In the genomic region with DNA sequence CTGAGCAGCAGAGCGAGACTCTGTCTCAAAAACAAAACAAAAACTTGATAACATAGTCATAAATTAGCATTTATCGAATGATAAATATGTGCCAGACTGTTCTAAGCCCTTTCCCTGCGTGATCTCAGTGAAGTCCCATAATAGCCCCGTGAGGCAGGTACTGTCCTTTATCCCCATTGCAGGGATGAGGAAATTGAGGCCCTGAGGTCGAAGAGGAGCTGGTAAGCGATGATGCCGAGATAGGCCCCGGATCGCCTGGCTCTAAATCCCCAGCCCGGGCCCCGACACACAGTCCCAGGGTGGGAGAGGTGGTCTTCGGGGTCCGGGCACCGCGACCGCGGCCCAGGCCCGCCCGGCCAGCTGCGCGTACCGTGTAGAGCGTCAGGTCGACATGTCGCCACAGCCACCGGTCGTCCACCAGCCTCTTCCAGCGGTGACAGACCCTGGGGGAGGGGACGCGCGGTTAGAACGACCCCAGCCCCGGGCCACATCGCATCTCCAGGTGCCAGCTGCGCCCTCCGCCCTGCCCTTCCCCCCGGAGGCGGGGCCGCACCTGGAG, we compare ENCODE assay signal across 1 cellular context.
A peak's percentile ranks its signal among the peaks of the same experiment; 100 is the strongest.
TF ChIP-seq lines count a peak whose summit lies in the region.

No MANE protein-coding gene starts in this region.

TF ChIP-seq in K562, 482 proteins besides CTCF, POLR2A, EP300 and RAD21:
- TF ChIP-seq KAT8 (IDR thresholded peaks at IDR 0.05; ENCODE audit: low read depth) (no peak), ESRRA (IDR thresholded peaks at IDR 0.05; ENCODE audit: borderline replicate concordance, low read depth) (peak; percentile 68), RBBP5 (IDR thresholded peaks at IDR 0.05; ENCODE audit: borderline replicate concordance, insufficient read depth, low read length, poor library complexity, severe bottlenecking) (peak; percentile 85), SAP30 (IDR thresholded peaks at IDR 0.05; ENCODE audit: borderline replicate concordance, insufficient read depth, low read depth, low read length, poor library complexity, severe bottlenecking) (peak; percentile 62), ZBTB17 (CRISPR knock-in tag; IDR thresholded peaks at IDR 0.05) (0 out of 2 replicates have a peak, but pooled peaks have one; percentile 38), TAF9B (IDR thresholded peaks at IDR 0.05; ENCODE audit: partially characterized antibody) (peak; percentile 89), RUNX1 (IDR thresholded peaks at IDR 0.05; ENCODE audit: low read depth) (no peak), ZNF311 (CRISPR knock-in tag; IDR thresholded peaks at IDR 0.05) (no peak), RBM22 (IDR thresholded peaks at IDR 0.05; ENCODE audit: low read depth, low read length, poor library complexity, severe bottlenecking) (peak; percentile 47), ZFX (CRISPR knock-in tag; IDR thresholded peaks at IDR 0.05) (peak; percentile 70), ZNF121 (CRISPR knock-in tag; conservative IDR thresholded peaks at IDR 0.05) (0 out of 2 replicates have a peak, but pooled peaks have one; percentile 4), KDM1A (IDR thresholded peaks at IDR 0.05) (0 out of 4 replicates have a peak, but pooled peaks of 1 of the 2 experiments have one; percentile 12), HDAC8 (tag; IDR thresholded peaks at IDR 0.05) (no peak), BCOR (IDR thresholded peaks at IDR 0.05) (peak; percentile 45; the same call in 1 of the 2 replicates), PTBP1 (IDR thresholded peaks at IDR 0.05; ENCODE audit: low read depth, low read length) (no peak)
- TF ChIP-seq, protein P1, sequence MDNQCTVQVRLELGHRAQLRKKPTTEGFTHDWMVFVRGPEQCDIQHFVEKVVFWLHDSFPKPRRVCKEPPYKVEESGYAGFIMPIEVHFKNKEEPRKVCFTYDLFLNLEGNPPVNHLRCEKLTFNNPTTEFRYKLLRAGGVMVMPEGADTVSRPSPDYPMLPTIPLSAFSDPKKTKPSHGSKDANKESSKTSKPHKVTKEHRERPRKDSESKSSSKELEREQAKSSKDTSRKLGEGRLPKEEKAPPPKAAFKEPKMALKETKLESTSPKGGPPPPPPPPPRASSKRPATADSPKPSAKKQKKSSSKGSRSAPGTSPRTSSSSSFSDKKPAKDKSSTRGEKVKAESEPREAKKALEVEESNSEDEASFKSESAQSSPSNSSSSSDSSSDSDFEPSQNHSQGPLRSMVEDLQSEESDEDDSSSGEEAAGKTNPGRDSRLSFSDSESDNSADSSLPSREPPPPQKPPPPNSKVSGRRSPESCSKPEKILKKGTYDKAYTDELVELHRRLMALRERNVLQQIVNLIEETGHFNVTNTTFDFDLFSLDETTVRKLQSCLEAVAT (IDR thresholded peaks at IDR 0.05) = 0 out of 4 replicates have a peak, but pooled peaks of 1 of the 2 experiments have one; percentile 23
- TF ChIP-seq, protein P2, sequence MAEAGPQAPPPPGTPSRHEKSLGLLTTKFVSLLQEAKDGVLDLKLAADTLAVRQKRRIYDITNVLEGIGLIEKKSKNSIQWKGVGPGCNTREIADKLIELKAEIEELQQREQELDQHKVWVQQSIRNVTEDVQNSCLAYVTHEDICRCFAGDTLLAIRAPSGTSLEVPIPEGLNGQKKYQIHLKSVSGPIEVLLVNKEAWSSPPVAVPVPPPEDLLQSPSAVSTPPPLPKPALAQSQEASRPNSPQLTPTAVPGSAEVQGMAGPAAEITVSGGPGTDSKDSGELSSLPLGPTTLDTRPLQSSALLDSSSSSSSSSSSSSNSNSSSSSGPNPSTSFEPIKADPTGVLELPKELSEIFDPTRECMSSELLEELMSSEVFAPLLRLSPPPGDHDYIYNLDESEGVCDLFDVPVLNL (CRISPR knock-in tag; IDR thresholded peaks at IDR 0.05; ENCODE audit: low read depth) = 0 out of 2 replicates have a peak, but pooled peaks have one; percentile 34
- TF ChIP-seq, protein P3, sequence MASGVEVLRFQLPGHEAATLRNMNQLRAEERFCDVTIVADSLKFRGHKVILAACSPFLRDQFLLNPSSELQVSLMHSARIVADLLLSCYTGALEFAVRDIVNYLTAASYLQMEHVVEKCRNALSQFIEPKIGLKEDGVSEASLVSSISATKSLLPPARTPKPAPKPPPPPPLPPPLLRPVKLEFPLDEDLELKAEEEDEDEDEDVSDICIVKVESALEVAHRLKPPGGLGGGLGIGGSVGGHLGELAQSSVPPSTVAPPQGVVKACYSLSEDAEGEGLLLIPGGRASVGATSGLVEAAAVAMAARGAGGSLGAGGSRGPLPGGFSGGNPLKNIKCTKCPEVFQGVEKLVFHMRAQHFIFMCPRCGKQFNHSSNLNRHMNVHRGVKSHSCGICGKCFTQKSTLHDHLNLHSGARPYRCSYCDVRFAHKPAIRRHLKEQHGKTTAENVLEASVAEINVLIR (CRISPR knock-in tag; IDR thresholded peaks at IDR 0.05) = 0 out of 2 replicates have a peak, but pooled peaks have one; percentile 6
- TF ChIP-seq, protein P4, sequence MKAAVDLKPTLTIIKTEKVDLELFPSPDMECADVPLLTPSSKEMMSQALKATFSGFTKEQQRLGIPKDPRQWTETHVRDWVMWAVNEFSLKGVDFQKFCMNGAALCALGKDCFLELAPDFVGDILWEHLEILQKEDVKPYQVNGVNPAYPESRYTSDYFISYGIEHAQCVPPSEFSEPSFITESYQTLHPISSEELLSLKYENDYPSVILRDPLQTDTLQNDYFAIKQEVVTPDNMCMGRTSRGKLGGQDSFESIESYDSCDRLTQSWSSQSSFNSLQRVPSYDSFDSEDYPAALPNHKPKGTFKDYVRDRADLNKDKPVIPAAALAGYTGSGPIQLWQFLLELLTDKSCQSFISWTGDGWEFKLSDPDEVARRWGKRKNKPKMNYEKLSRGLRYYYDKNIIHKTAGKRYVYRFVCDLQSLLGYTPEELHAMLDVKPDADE (conservative IDR thresholded peaks at IDR 0.05; ENCODE audit: control insufficient read depth, low read depth, low read length) = 0 out of 2 replicates have a peak, but pooled peaks have one; percentile 36
- TF ChIP-seq, protein P5, sequence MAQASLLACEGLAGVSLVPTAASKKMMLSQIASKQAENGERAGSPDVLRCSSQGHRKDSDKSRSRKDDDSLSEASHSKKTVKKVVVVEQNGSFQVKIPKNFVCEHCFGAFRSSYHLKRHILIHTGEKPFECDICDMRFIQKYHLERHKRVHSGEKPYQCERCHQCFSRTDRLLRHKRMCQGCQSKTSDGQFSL (CRISPR knock-in tag; IDR thresholded peaks at IDR 0.05) = 0 out of 2 replicates have a peak, but pooled peaks have one; percentile 28
- TF ChIP-seq, protein P5 (tag; IDR thresholded peaks at IDR 0.05) = no peak
- TF ChIP-seq, protein P6, sequence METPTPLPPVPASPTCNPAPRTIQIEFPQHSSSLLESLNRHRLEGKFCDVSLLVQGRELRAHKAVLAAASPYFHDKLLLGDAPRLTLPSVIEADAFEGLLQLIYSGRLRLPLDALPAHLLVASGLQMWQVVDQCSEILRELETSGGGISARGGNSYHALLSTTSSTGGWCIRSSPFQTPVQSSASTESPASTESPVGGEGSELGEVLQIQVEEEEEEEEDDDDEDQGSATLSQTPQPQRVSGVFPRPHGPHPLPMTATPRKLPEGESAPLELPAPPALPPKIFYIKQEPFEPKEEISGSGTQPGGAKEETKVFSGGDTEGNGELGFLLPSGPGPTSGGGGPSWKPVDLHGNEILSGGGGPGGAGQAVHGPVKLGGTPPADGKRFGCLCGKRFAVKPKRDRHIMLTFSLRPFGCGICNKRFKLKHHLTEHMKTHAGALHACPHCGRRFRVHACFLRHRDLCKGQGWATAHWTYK (CRISPR knock-in tag; IDR thresholded peaks at IDR 0.05) = 0 out of 2 replicates have a peak, but pooled peaks have one; percentile 29
- TF ChIP-seq, protein P7, sequence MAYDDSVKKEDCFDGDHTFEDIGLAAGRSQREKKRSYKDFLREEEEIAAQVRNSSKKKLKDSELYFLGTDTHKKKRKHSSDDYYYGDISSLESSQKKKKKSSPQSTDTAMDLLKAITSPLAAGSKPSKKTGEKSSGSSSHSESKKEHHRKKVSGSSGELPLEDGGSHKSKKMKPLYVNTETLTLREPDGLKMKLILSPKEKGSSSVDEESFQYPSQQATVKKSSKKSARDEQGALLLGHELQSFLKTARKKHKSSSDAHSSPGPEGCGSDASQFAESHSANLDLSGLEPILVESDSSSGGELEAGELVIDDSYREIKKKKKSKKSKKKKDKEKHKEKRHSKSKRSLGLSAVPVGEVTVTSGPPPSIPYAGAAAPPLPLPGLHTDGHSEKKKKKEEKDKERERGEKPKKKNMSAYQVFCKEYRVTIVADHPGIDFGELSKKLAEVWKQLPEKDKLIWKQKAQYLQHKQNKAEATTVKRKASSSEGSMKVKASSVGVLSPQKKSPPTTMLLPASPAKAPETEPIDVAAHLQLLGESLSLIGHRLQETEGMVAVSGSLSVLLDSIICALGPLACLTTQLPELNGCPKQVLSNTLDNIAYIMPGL (CRISPR knock-in tag; IDR thresholded peaks at IDR 0.05) = peak; percentile 16; the same call in 1 of the 2 replicates
- TF ChIP-seq, protein P8, sequence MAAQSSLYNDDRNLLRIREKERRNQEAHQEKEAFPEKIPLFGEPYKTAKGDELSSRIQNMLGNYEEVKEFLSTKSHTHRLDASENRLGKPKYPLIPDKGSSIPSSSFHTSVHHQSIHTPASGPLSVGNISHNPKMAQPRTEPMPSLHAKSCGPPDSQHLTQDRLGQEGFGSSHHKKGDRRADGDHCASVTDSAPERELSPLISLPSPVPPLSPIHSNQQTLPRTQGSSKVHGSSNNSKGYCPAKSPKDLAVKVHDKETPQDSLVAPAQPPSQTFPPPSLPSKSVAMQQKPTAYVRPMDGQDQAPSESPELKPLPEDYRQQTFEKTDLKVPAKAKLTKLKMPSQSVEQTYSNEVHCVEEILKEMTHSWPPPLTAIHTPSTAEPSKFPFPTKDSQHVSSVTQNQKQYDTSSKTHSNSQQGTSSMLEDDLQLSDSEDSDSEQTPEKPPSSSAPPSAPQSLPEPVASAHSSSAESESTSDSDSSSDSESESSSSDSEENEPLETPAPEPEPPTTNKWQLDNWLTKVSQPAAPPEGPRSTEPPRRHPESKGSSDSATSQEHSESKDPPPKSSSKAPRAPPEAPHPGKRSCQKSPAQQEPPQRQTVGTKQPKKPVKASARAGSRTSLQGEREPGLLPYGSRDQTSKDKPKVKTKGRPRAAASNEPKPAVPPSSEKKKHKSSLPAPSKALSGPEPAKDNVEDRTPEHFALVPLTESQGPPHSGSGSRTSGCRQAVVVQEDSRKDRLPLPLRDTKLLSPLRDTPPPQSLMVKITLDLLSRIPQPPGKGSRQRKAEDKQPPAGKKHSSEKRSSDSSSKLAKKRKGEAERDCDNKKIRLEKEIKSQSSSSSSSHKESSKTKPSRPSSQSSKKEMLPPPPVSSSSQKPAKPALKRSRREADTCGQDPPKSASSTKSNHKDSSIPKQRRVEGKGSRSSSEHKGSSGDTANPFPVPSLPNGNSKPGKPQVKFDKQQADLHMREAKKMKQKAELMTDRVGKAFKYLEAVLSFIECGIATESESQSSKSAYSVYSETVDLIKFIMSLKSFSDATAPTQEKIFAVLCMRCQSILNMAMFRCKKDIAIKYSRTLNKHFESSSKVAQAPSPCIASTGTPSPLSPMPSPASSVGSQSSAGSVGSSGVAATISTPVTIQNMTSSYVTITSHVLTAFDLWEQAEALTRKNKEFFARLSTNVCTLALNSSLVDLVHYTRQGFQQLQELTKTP (IDR thresholded peaks at IDR 0.05; ENCODE audit: low read depth in 1 of 2, partially characterized antibody in 2 of 2) = no peak
